ENCODE assay signal across 20 cellular contexts in the genomic region with DNA sequence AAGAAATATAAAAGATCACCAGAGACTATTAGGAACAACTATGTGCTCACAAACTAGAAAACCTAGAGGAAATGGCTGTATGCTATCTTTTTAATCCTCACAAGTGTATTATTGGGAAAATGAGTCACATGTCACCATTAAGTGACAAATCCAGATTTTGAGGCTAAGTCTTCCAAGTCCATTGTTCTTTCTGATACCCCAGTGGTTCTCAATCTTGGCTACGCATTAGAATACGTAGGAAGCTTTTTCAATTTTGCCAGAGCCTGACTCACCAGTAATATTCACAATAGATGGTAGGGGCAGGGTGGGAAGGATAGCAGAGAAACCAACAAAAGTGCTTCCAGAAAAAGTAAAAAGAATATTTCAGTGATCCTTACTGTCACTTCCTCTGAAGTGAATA.
"Had no signal": no experiment of that assay in that cellular context is flagged by ENCODE, and none has a peak within 500 bp of the region (broad histone marks: within the 10 kb centered on the region; RNA-seq: fewer than 3 reads in every experiment).

No MANE protein-coding gene starts in this region.

- DNase-seq: cerebellar nuclear complex; erythroblast; immature natural killer cell; left lung; lower lobe of right lung; mesenchymal stem cell; midbrain; sigmoid colon; stimulated activated CD4-positive, alpha-beta T cell treated with anti-CD3 and anti-CD28 coated beads, Interleukin-2, amount 100 ng/mL, for 24 hours; stimulated activated naive CD4-positive, alpha-beta T cell; stomach; thyroid gland; upper lobe of left lung; uterus had no signal

- H3K4me3 ChIP-seq: gastroesophageal sphincter, left lung, lower lobe of right lung, prostate gland, sigmoid colon, skin epidermis, stomach, thyroid gland, upper lobe of left lung, uterus had no signal

- H2AFZ ChIP-seq: parathyroid adenoma had no signal

- H3K27ac ChIP-seq: gastroesophageal sphincter, left lung, lower lobe of right lung, parathyroid adenoma, prostate gland, sigmoid colon, skin epidermis, stomach, thyroid gland, upper lobe of left lung, uterus had no signal

- H3K27me3 Mint-ChIP-seq: dendritic cell treated with granulocyte-macrophage colony-stimulating factor and Interleukin-4, amounts not matched to agents 40 ng/mL and 50 ng/mL, for 4 days had no signal

- H3K4me3 Mint-ChIP-seq: dendritic cell treated with granulocyte-macrophage colony-stimulating factor and Interleukin-4, amounts not matched to agents 40 ng/mL and 50 ng/mL, for 4 days; immature natural killer cell; nephron had no signal

- H3K9ac ChIP-seq: parathyroid adenoma had no signal

- H3K27ac Mint-ChIP-seq: dendritic cell treated with granulocyte-macrophage colony-stimulating factor and Interleukin-4, amounts not matched to agents 40 ng/mL and 50 ng/mL, for 4 days; immature natural killer cell; nephron had no signal

- H3K36me3 ChIP-seq: gastroesophageal sphincter, left lung, lower lobe of right lung, prostate gland, sigmoid colon, stomach, thyroid gland, upper lobe of left lung, uterus had no signal

- H3K4me1 ChIP-seq: left lung, lower lobe of right lung, parathyroid adenoma, prostate gland, thyroid gland, upper lobe of left lung had no signal

- H3K27me3 ChIP-seq: gastroesophageal sphincter, left lung, sigmoid colon, stomach, thyroid gland, upper lobe of left lung, uterus had no signal

- H3K9me3 ChIP-seq: lower lobe of right lung, prostate gland, sigmoid colon, thyroid gland, upper lobe of left lung, uterus had no signal

- H3K4me1 Mint-ChIP-seq: immature natural killer cell, nephron had no signal
